ENCODE assay signal across 9 cellular contexts in genomic region chr7:31027161-31027965, GRCh38. TPM values are rescaled to one million over a fixed set of nuclear protein-coding genes. Genes with fewer than 3 reads are reported as not detected.
DNase-seq lines count a peak whose midpoint lies in the region; ATAC-seq and TF ChIP-seq lines count a peak whose summit lies in the region.
"Had no signal": no experiment of that assay in that cellular context is flagged by ENCODE, and none has a peak within 500 bp of the region (broad histone marks: within the 10 kb centered on the region; RNA-seq: fewer than 3 reads in every experiment).

No MANE protein-coding gene starts in this region.

- H3K4me1 Mint-ChIP-seq in GM23338: peaks cover 21% of the 10 kb centered on the region

- no peaks in the 10 kb centered on the region for H3K36me3 ChIP-seq in GM23338 (ENCODE audit: insufficient read depth)
- no peaks in the 10 kb centered on the region for H3K36me3 ChIP-seq in SK-N-SH (replicated peaks in 1 of 2; ENCODE audit: control insufficient read depth in 1 of 2, insufficient read depth in 2 of 2, low read length in 1 of 2)
- no peaks in the 10 kb centered on the region for H3K36me3 ChIP-seq in spleen
- H3K36me3 ChIP-seq: thoracic aorta had no signal

- peak; percentile 58 for DNase-seq in GM23338 (ENCODE audit: low spot score)
- DNase-seq in SK-N-SH: peak; percentile 79
- peak in 28 of 51 donors; percentile 3 to 78 (median 20) for DNase-seq in hypothalamus (lab: John Stamatoyannopoulos, UW)
- peak; percentile 75 for DNase-seq in spleen
- no peak for DNase-seq in Kasumi-1 (lab: John Stamatoyannopoulos, UW)
- DNase-seq in H4 (ENCODE audit: low spot score): no peak

- H3K9me3 ChIP-seq in SK-N-SH (no peaks in the 10 kb centered on the region), spleen (no peaks in the 10 kb centered on the region)
- H3K9me3 ChIP-seq: thoracic aorta had no signal

- H3K9me2 ChIP-seq in GM23338 (ENCODE audit: insufficient read depth): no peaks in the 10 kb centered on the region
- no peaks in the 10 kb centered on the region for H3K9me2 ChIP-seq in SK-N-SH

- TF ChIP-seq CTCF in GM23338 (conservative IDR thresholded peaks at IDR 0.05; ENCODE audit: low read depth in 2 of 2) (no peak), SK-N-SH (IDR thresholded peaks at IDR 0.05) (no peak), spleen (IDR thresholded peaks at IDR 0.05 in 8 of 11, conservative IDR thresholded peaks at IDR 0.05 in 3 of 11) (no peak)

- CTCF ChIA-PET in SK-N-SH (lab: Yijun Ruan, JAX): interaction anchor here (1.0 to 7.6 kb wide), 11 partner anchors 11 to 107 kb away, joined by 3 to 50 read pairs (median 6); partner anchors contain the start of gene ADCYAP1R1

- TF ChIP-seq RAD21 in SK-N-SH (IDR thresholded peaks at IDR 0.05; ENCODE audit: low read length): no peak

- no peaks in the 10 kb centered on the region for H4K20me1 ChIP-seq in GM23338 (replicated peaks; ENCODE audit: insufficient read depth)
- H4K20me1 ChIP-seq in SK-N-SH (ENCODE audit: insufficient read depth): no peaks in the 10 kb centered on the region

- H3K79me2 ChIP-seq in GM23338 (replicated peaks; ENCODE audit: insufficient read depth) (no peaks in the 10 kb centered on the region), SK-N-SH (ENCODE audit: insufficient read depth) (no peaks in the 10 kb centered on the region)

- H3K27me3 Mint-ChIP-seq in GM23338 (ENCODE audit: insufficient read depth, low read depth, poor library complexity): peaks cover 27% of the 10 kb centered on the region

- H3K9ac ChIP-seq in SK-N-SH: no peak overlapping the region

- no peak overlapping the region for H3K4me3 Mint-ChIP-seq in GM23338

- H2AFZ ChIP-seq in GM23338 (peak overlapping the region; percentile 66; the same call in 1 of the 2 replicates), SK-N-SH (ENCODE audit: low read depth) (no peak overlapping the region)

- POLR2A ChIA-PET in SK-N-SH (lab: Yijun Ruan, JAX): no interaction called here

- H3K4me2 ChIP-seq in GM23338 (peak overlapping the region; percentile 55; the same call in 1 of the 2 replicates), SK-N-SH (peak overlapping the region; percentile 35; the same call in 1 of the 2 replicates)

- no peak overlapping the region for H3K27ac Mint-ChIP-seq in GM23338

- peaks cover 6% of the 10 kb centered on the region for H3K4me1 ChIP-seq in GM23338 (ENCODE audit: insufficient read depth)
- peaks cover 0 to 23% of the 10 kb centered on the region in 2 experiments; a peak in 2 of 4 replicates for H3K4me1 ChIP-seq in SK-N-SH (ENCODE audit: control insufficient read depth in 1 of 2, insufficient read depth in 2 of 2, low read depth in 1 of 2, low read length in 1 of 2)
- peaks cover 0 to 15% (median 7%) of the 10 kb centered on the region in 6 donors for H3K4me1 ChIP-seq in spleen

- no peaks in the 10 kb centered on the region for H3F3A ChIP-seq in GM23338 (replicated peaks; ENCODE audit: low read depth)
- H3F3A ChIP-seq in SK-N-SH (replicated peaks; ENCODE audit: insufficient read depth): no peaks in the 10 kb centered on the region

- H3K9me3 Mint-ChIP-seq in GM23338: no peaks in the 10 kb centered on the region

- ATAC-seq in GM23338 (peak; percentile 78), GM21526 (IDR thresholded peaks at IDR 0.05; ENCODE audit: low FRiP score, unreplicated experiment) (no peak)
- ATAC-seq: esophagus mucosa had no signal

- TF ChIP-seq EP300 in SK-N-SH (IDR thresholded peaks at IDR 0.05; ENCODE audit: borderline replicate concordance in 1 of 2, low read depth in 1 of 2, low read length in 1 of 2): no peak

- H3K36me3 Mint-ChIP-seq in GM23338 (ENCODE audit: low read depth): no peaks in the 10 kb centered on the region

- intact Hi-C loops in spleen (cut with DNase I; ENCODE audit: low total_unique reads): no loop called here

- 34% methylated on average over 19 of the region's 20 CpGs for WGBS in SK-N-SH (ENCODE audit: low lambda C conversion rate)
- 28 to 43% (median 32%) methylated on average over 10 to 20 of the region's 20 CpGs for WGBS in spleen, 5 donors

- H3K27ac ChIP-seq in GM23338 (ENCODE audit: low read depth): no peak overlapping the region
- no peak overlapping the region for H3K27ac ChIP-seq in SK-N-SH (ENCODE audit: low read depth in 2 of 2, low read length in 1 of 2)
- peak overlapping the region in 7 of 8 donors; percentile 13 to 54 (median 46) for H3K27ac ChIP-seq in spleen
- H3K27ac ChIP-seq: thoracic aorta had no signal

- H3K27me3 ChIP-seq in GM23338 (ENCODE audit: insufficient read depth) (no peaks in the 10 kb centered on the region), SK-N-SH (ENCODE audit: insufficient read depth) (peaks cover 17% of the 10 kb centered on the region), spleen (replicated peaks in 1 of 7) (peaks cover 0 to 24% (median 0%) of the 10 kb centered on the region in 7 donors)

- no peak for TF ChIP-seq POLR2A in spleen (IDR thresholded peaks at IDR 0.05)

- H3K4me3 ChIP-seq in GM23338 (no peak overlapping the region), SK-N-SH (ENCODE audit: low read depth in 2 of 2, low read length in 1 of 2) (no peak overlapping the region), spleen (peak overlapping the region in 1 of 8 donors; percentile 36)
- H3K4me3 ChIP-seq: thoracic aorta had no signal

TF ChIP-seq in GM23338, 12 proteins besides CTCF, POLR2A, EP300 and RAD21 (continues in another document):
- no peak for TF ChIP-seq CREB1 (CRISPR knock-in tag; IDR thresholded peaks at IDR 0.05; ENCODE audit: low read depth)
- TF ChIP-seq REST (IDR thresholded peaks at IDR 0.05; ENCODE audit: unreplicated experiment): no peak
- TF ChIP-seq STAT1 (IDR thresholded peaks at IDR 0.05; ENCODE audit: unreplicated experiment): no peak

TF ChIP-seq in SK-N-SH, 30 proteins besides CTCF, POLR2A, EP300 and RAD21:
- TF ChIP-seq SIN3A (IDR thresholded peaks at IDR 0.05; ENCODE audit: borderline replicate concordance, low read depth, low read length) (no peak), MXI1 (IDR thresholded peaks at IDR 0.05; ENCODE audit: low read depth, low read length) (no peak), EZH2phosphoT487 (IDR thresholded peaks at IDR 0.05; ENCODE audit: borderline replicate concordance, low read depth) (no peak), CHD2 (IDR thresholded peaks at IDR 0.05; ENCODE audit: low read length, partially characterized antibody) (no peak), USF2 (IDR thresholded peaks at IDR 0.05; ENCODE audit: borderline replicate concordance, low read depth, low read length) (no peak)

RNA-seq across cellular contexts. Expression of gene ADCYAP1R1, which starts 24.7 kb away (rescaled TPM):
- total RNA-seq in GM23338 (2014; rRNA removed; shearing (Covaris generic)): 9.2 and 10.6 TPM in 2 replicates
- 1.7 and 1.8 TPM in 2 replicates for polyA plus RNA-seq in GM23338 (2016; fragmentation: Nextera tagmentation; extraction: Ambion mirVana)
- polyA plus RNA-seq in SK-N-SH (2012; rRNA removed): 0.08 and 0.71 TPM in 2 replicates
- 0.28 and 0.68 TPM in 2 replicates for polyA plus RNA-seq in SK-N-SH (2012; cell fraction: cytosol; rRNA removed)
- polyA plus RNA-seq in SK-N-SH (2012; cell fraction: nucleus; rRNA removed): 0.17 and 0.34 TPM in 2 replicates
- total RNA-seq in spleen: 1 to 10 TPM in 4 of 7 donors, under 1 TPM in 3; 0.43 to 5.6 (median 1.0) TPM
- under 1 TPM; 0.04 to 0.13 (median 0.06) TPM for polyA plus RNA-seq in spleen
- total RNA-seq in H4 (2014; rRNA removed; shearing (Covaris generic)): 0.17 and 0.27 TPM in 2 replicates

Comparison
In these comparisons a context has a peak if more than half of its experiments do, and no peak if none do; other contexts are left out.
1. DNase-seq: peak in GM23338 (single experiment), SK-N-SH (single experiment), hypothalamus (28 of 51) and spleen (single experiment); none in Kasumi-1 (0 of 2) and H4 (single experiment).
2. H3K27ac ChIP-seq: peak in spleen (7 of 8); none in GM23338 (single experiment) and SK-N-SH (0 of 2).